Comparison of ENCODE assay signal across 9 cellular contexts in the genomic region with DNA sequence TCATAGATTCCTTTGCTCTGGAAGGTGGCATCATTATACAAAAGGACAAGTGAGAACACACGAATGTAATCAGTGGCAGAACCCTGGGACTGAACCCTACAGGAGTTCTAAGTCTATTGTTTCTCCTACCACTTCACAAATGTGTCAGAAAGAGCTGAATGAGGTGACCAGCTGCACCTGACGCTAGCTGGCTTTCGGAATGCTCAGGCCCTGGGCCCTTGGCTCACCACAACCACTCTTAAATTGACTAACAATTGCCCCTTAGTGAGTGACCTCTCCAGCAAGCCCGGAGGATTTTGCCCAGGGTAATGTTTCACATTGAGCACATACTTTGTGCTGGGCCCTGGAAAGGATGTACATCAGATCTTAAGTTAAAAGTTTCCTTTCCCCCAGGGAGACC. TPM values are rescaled to one million over a fixed set of nuclear protein-coding genes. Genes with fewer than 3 reads are reported as not detected.
DNase-seq lines count a peak whose midpoint lies in the region; ATAC-seq and TF ChIP-seq lines count a peak whose summit lies in the region.
"Had no signal": no experiment of that assay in that cellular context is flagged by ENCODE, and none has a peak within 500 bp of the region (broad histone marks: within the 10 kb centered on the region; RNA-seq: fewer than 3 reads in every experiment).

No MANE protein-coding gene starts in this region.

- DNase-seq in activated naive CD4-positive, alpha-beta T cell treated with Interleukin-2 at 50 U/mL for 16 hours = no peak
- DNase-seq in coronary artery (ENCODE audit: low spot score) (no peak), hippocampal formation (lab: John Stamatoyannopoulos, UW) (no peak), ovary (no peak)

- WGBS in urinary bladder = 63% methylated on average over 4 of the region's 4 CpGs
- WGBS in ovary, 3 donors = 65 to 72% (median 67%) methylated on average over 4 of the region's 4 CpGs

- H3K4me1 Mint-ChIP-seq in activated naive CD4-positive, alpha-beta T cell treated with anti-CD3 and anti-CD28 coated beads, Interleukin-2, amount 50 U/mL, for 24 hours = peaks cover 23% of the 10 kb centered on the region

- no peaks in the 10 kb centered on the region for H3K9me3 Mint-ChIP-seq in activated naive CD4-positive, alpha-beta T cell treated with anti-CD3 and anti-CD28 coated beads, Interleukin-2, amount 50 U/mL, for 24 hours

- H3K27ac Mint-ChIP-seq in activated naive CD4-positive, alpha-beta T cell treated with anti-CD3 and anti-CD28 coated beads, Interleukin-2, amount 50 U/mL, for 24 hours = no peak overlapping the region

- intact Hi-C loops in ovary (cut with DNase I) = loop anchor here in 3 of 4 donors (5.0 kb wide), 2 partner anchors 37 to 42 kb away; a partner anchor contains a TSS

- ATAC-seq in GM21515 (IDR thresholded peaks at IDR 0.05; ENCODE audit: unreplicated experiment) = no peak

- peak overlapping the region; percentile 44 for H3K9ac ChIP-seq in muscle layer of colon (ENCODE audit: low read length)

- TF ChIP-seq CTCF in coronary artery (IDR thresholded peaks at IDR 0.05) (no peak), ovary (IDR thresholded peaks at IDR 0.05) (no peak)

- H3K27ac ChIP-seq in coronary artery = peak overlapping the region; percentile 88 to 94
- H3K27ac ChIP-seq in muscle layer of colon (ENCODE audit: low read depth, low read length) = peak overlapping the region; percentile 96
- H3K27ac ChIP-seq in urinary bladder (ENCODE audit: low read depth) = peak overlapping the region; percentile 49
- peak overlapping the region in 1 of 2 donors; percentile 86 for H3K27ac ChIP-seq in ovary

- no peak for TF ChIP-seq EP300 in ovary (IDR thresholded peaks at IDR 0.05)

- H3K27me3 ChIP-seq in muscle layer of colon (ENCODE audit: control insufficient read depth in 1 of 2, insufficient read depth in 2 of 2, low read length in 2 of 2) (no peaks in the 10 kb centered on the region), ovary (no peaks in the 10 kb centered on the region)
- H3K27me3 ChIP-seq: neutrophil had no signal

- peak overlapping the region; percentile 93 for H3K4me3 Mint-ChIP-seq in activated naive CD4-positive, alpha-beta T cell treated with anti-CD3 and anti-CD28 coated beads, Interleukin-2, amount 50 U/mL, for 24 hours

- H3K36me3 Mint-ChIP-seq in activated naive CD4-positive, alpha-beta T cell treated with anti-CD3 and anti-CD28 coated beads, Interleukin-2, amount 50 U/mL, for 24 hours = no peaks in the 10 kb centered on the region

- no peaks in the 10 kb centered on the region for H3K9me3 ChIP-seq in muscle layer of colon (ENCODE audit: low read length)
- no peaks in the 10 kb centered on the region for H3K9me3 ChIP-seq in ovary
- H3K9me3 ChIP-seq: neutrophil had no signal

- H3K4me3 ChIP-seq in coronary artery (no peak overlapping the region), muscle layer of colon (ENCODE audit: low read depth in 1 of 2, low read length in 2 of 2) (peak overlapping the region; percentile 59 to 92), urinary bladder (ENCODE audit: low read depth, low read length) (no peak overlapping the region), ovary (no peak overlapping the region)

- H3K27me3 Mint-ChIP-seq in activated naive CD4-positive, alpha-beta T cell treated with anti-CD3 and anti-CD28 coated beads, Interleukin-2, amount 50 U/mL, for 24 hours = no peaks in the 10 kb centered on the region

- H3K4me1 ChIP-seq in muscle layer of colon (ENCODE audit: insufficient read depth, low read length) (peaks cover 20% of the 10 kb centered on the region), urinary bladder (ENCODE audit: insufficient read depth) (peaks cover 1% of the 10 kb centered on the region), ovary (ENCODE audit: insufficient read depth) (peaks cover 2% of the 10 kb centered on the region)

- H3K36me3 ChIP-seq in muscle layer of colon (ENCODE audit: insufficient read depth, low read length) = no peaks in the 10 kb centered on the region
- no peaks in the 10 kb centered on the region for H3K36me3 ChIP-seq in urinary bladder (ENCODE audit: insufficient read depth)
- H3K36me3 ChIP-seq in ovary = no peaks in the 10 kb centered on the region
- H3K36me3 ChIP-seq: neutrophil had no signal

- TF ChIP-seq POLR2A in ovary (IDR thresholded peaks at IDR 0.05) = no peak

RNA-seq across cellular contexts. Expression of a gene that starts 41.2 kb away (rescaled TPM):
- total RNA-seq in urinary bladder = 46.9 TPM
- polyA plus RNA-seq in urinary bladder = 14.2 TPM
- total RNA-seq in ovary = 10 to 100 TPM in 6 of 7 donors, 1 to 10 TPM in 1; 7.9 to 24.5 (median 19.4) TPM
- 10 to 100 TPM in 1 of 2 donors, 1 to 10 TPM in 1; 7.4 to 12.9 TPM for polyA plus RNA-seq in ovary

Comparison
In these comparisons a context has a peak if more than half of its experiments do, and no peak if none do; other contexts are left out.
1. H3K4me3 ChIP-seq: peak in muscle layer of colon (2 of 2); none in coronary artery (single experiment), urinary bladder (single experiment) and ovary (single experiment).